In genomic region chr6:43334466-43335095, GRCh38 we compare ENCODE assay signal across 8 cellular contexts. TPM values are rescaled to one million over a fixed set of nuclear protein-coding genes. Genes with fewer than 3 reads are reported as not detected.
A peak's percentile ranks its signal among the peaks of the same experiment; 100 is the strongest.
DNase-seq lines count a peak whose midpoint lies in the region; ATAC-seq and TF ChIP-seq lines count a peak whose summit lies in the region.

No MANE protein-coding gene starts in this region.

- TF ChIP-seq CTCF in fibroblast of the aortic adventitia (IDR thresholded peaks at IDR 0.05; ENCODE audit: insufficient read depth, low read length) = peak; percentile 60

- ATAC-seq in HG02870 (IDR thresholded peaks at IDR 0.05; ENCODE audit: unreplicated experiment) (no peak), GM21737 (IDR thresholded peaks at IDR 0.05; ENCODE audit: unreplicated experiment) (no peak)

- DNase-seq in COR-L47 (lab: John Stamatoyannopoulos, UW) (peak; percentile 48), HS-5 (ENCODE audit: low read depth) (peak; percentile 25), SK-MEL-5 (ENCODE audit: low read depth, low spot score) (peak; percentile 83), fibroblast of the aortic adventitia (ENCODE audit: low read depth) (peak; percentile 71), pulmonary artery endothelial cell (ENCODE audit: low read depth, low spot score) (peak; percentile 8), midbrain (lab: John Stamatoyannopoulos, UW) (no peak)

- H3K4me3 ChIP-seq in fibroblast of the aortic adventitia (ENCODE audit: low read depth, low read length) = no peak overlapping the region

- in situ Hi-C loops in SK-MEL-5 (cut with HindIII; ENCODE audit: low pct_unique_long_range_greater_than_20kb, low sequenced_read_pairs) = no loop called here

RNA-seq across cellular contexts. Expression of gene CRIP3, which starts 26.0 kb away (rescaled TPM):
- total RNA-seq in SK-MEL-5 (2014; rRNA removed; shearing (Covaris generic)) = not detected in 2 replicates
- polyA plus RNA-seq in SK-MEL-5 (2015; cell fraction: cytosol; rRNA removed) = not detected in 2 replicates
- polyA plus RNA-seq in SK-MEL-5 (2015; cell fraction: nucleus; rRNA removed) = not detected in 2 replicates
- total RNA-seq in fibroblast of the aortic adventitia (ENCODE audit: low replicate concordance) (not detected in 2 replicates), pulmonary artery endothelial cell (not detected in 2 replicates)

RNA-seq across cellular contexts. Expression of gene ZNF318, which starts 34.9 kb away (rescaled TPM):
- total RNA-seq in SK-MEL-5 (2014; rRNA removed; shearing (Covaris generic)) = 8.6 and 9.6 TPM in 2 replicates
- polyA plus RNA-seq in SK-MEL-5 (2015; cell fraction: cytosol; rRNA removed) = 10.1 and 14.0 TPM in 2 replicates
- polyA plus RNA-seq in SK-MEL-5 (2015; cell fraction: nucleus; rRNA removed) = 18.7 and 21.2 TPM in 2 replicates
- total RNA-seq in fibroblast of the aortic adventitia (ENCODE audit: low replicate concordance) (14.2 and 19.6 TPM in 2 replicates), pulmonary artery endothelial cell (5.6 and 6.7 TPM in 2 replicates)

RNA-seq across cellular contexts. Expression of gene SLC22A7, which starts 36.5 kb away (rescaled TPM):
- total RNA-seq in SK-MEL-5 (2014; rRNA removed; shearing (Covaris generic)) = not detected in 2 replicates
- not detected in 2 replicates for polyA plus RNA-seq in SK-MEL-5 (2015; cell fraction: cytosol; rRNA removed)
- polyA plus RNA-seq in SK-MEL-5 (2015; cell fraction: nucleus; rRNA removed) = not detected in 2 replicates
- total RNA-seq in fibroblast of the aortic adventitia (ENCODE audit: low replicate concordance) = not detected in 2 replicates
- not detected in 2 replicates for total RNA-seq in pulmonary artery endothelial cell
